1 cellular context compared by ENCODE assay signal in the genomic region with DNA sequence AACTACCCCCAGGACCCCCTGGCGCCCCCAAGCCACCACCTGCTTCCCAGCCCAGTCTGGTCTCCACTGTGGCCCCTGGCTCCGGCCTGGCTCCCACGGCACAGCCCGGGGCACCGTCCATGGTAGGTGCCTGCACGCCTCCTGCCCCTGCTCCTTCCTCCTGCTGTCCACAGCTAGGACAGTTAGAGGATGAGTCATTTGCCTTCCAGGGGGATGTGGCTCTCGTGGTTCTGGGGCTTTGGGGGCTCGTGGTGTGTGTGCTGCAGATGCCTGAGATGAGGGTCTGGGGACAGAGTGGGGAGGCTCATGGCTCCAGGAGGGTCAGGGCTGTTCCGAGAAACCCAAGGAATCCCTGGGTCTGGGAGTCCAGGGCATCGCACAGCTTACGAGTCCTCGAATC.
TF ChIP-seq lines count a peak whose summit lies in the region.

No MANE protein-coding gene starts in this region.

TF ChIP-seq in HEK293, 187 proteins besides CTCF, POLR2A, EP300 and RAD21 (continued from another document):
- TF ChIP-seq ZNF792 (tag by site-specific recombination; IDR thresholded peaks at IDR 0.05) = no peak
